ENCODE assay signal across 8 cellular contexts in genomic region chr1:229213797-229214196, GRCh38.
"Had no signal": no experiment of that assay in that cellular context is flagged by ENCODE, and none has a peak within 500 bp of the region (broad histone marks: within the 10 kb centered on the region; RNA-seq: fewer than 3 reads in every experiment).

No MANE protein-coding gene starts in this region.

- H3K27ac ChIP-seq: GM23248, HL-60 had no signal

- FAIRE-seq: H54 had no signal

- H3K9ac ChIP-seq: GM23248 had no signal

- H3K4me3 ChIP-seq: GM23248 had no signal

- DNase-seq: GM23248, GOT3, H9, HCEC 1CT, Kasumi-1, KG1 had no signal

- H2AFZ ChIP-seq: GM23248 had no signal
